ENCODE assay signal across 9 cellular contexts in genomic region chrX:34656842-34657780, GRCh38. TPM values are rescaled to one million over a fixed set of nuclear protein-coding genes. Genes with fewer than 3 reads are reported as not detected.
A peak's percentile ranks its signal among the peaks of the same experiment; 100 is the strongest.
DNase-seq lines count a peak whose midpoint lies in the region; TF ChIP-seq lines count a peak whose summit lies in the region.
"Had no signal": no experiment of that assay in that cellular context is flagged by ENCODE, and none has a peak within 500 bp of the region (broad histone marks: within the 10 kb centered on the region; RNA-seq: fewer than 3 reads in every experiment).

TMEM47 (minus strand) TSS chrX:34657285; CDS start chrX:34657029, 256 bp downstream.

- H3K9ac ChIP-seq in mammary epithelial cell (ENCODE audit: insufficient read depth, low read length) (peak within 1 kb of the TSS; percentile 69), skeletal muscle satellite cell (ENCODE audit: low read depth, low read length) (peak within 1 kb of the TSS; percentile 89)
- H3K9ac ChIP-seq: BLaER1 had no signal

- DNase-seq in NCI-H2081 (lab: John Stamatoyannopoulos, UW) (peak; percentile 76 to 83), NCI-H2081 treated with DMSO at 0.1 percent for 48 hours (lab: John Stamatoyannopoulos, UW) (no peak), NCI-H2227 (lab: John Stamatoyannopoulos, UW; ENCODE audit: unreplicated experiment) (peak; percentile 56), mammary epithelial cell (peak; percentile 69), NCI-H2029 treated with DMSO at 0.1 percent for 48 hours (lab: John Stamatoyannopoulos, UW) (no peak), SIG-M5 (lab: John Stamatoyannopoulos, UW) (no peak)

- peak within 1 kb of the TSS; percentile 81 for H3K4me2 ChIP-seq in mammary epithelial cell (ENCODE audit: insufficient read depth, low read depth, low read length)
- peak within 1 kb of the TSS; percentile 84 for H3K4me2 ChIP-seq in skeletal muscle satellite cell (ENCODE audit: low read length)
- H3K4me2 ChIP-seq: BLaER1 had no signal

- TF ChIP-seq CTCF in mammary epithelial cell (conservative IDR thresholded peaks at IDR 0.05 in 1 of 2, IDR thresholded peaks at IDR 0.05 in 1 of 2; ENCODE audit: extremely low read depth in 1 of 2, insufficient read depth in 1 of 2, low read depth in 1 of 2, low read length in 2 of 2), result no peak

- CTCF ChIA-PET in mammary epithelial cell (lab: Charles Lee; ENCODE audit: low non-redundant PET), result no interaction called here

- H3K27me3 ChIP-seq in mammary epithelial cell (ENCODE audit: insufficient read depth, low read length), result peaks cover 8% of the 10 kb centered on the region
- no peaks in the 10 kb centered on the region for H3K27me3 ChIP-seq in skeletal muscle satellite cell (ENCODE audit: control insufficient read depth, insufficient read depth, low read length)

- 46% methylated on average over 6 of the region's 103 CpGs for WGBS in mammary epithelial cell (ENCODE audit: low coverage, missing lambda C conversion rate)

- peak within 1 kb of the TSS; percentile 62 for H3K27ac ChIP-seq in mammary epithelial cell (ENCODE audit: insufficient read depth, low read depth, low read length)
- H3K27ac ChIP-seq: BLaER1 had no signal

- peak within 1 kb of the TSS; percentile 49 to 68 (median 61) for H3K4me3 ChIP-seq in mammary epithelial cell (replicated peaks in 1 of 3; ENCODE audit: insufficient read depth in 1 of 3, low read depth in 2 of 3, low read length in 3 of 3)
- H3K4me3 ChIP-seq in iPS-18c (ENCODE audit: insufficient read depth, low read depth, low read length), result peak within 1 kb of the TSS; percentile 72
- peak within 1 kb of the TSS; percentile 83 for H3K4me3 ChIP-seq in skeletal muscle satellite cell (ENCODE audit: low read length)
- H3K4me3 ChIP-seq: BLaER1 had no signal

- peaks cover 36% of the 10 kb centered on the region for H3K79me2 ChIP-seq in mammary epithelial cell (ENCODE audit: insufficient read depth, low read length)

- dilution Hi-C loops in mammary epithelial cell (cut with HindIII; ENCODE audit: low sequenced_read_pairs), result no loop called here

- H3K36me3 ChIP-seq in mammary epithelial cell (ENCODE audit: insufficient read depth, low read length), result no peaks in the 10 kb centered on the region
- H3K36me3 ChIP-seq in skeletal muscle satellite cell (ENCODE audit: insufficient read depth, low read length), result no peaks in the 10 kb centered on the region
- H3K36me3 ChIP-seq: BLaER1 had no signal

- H3K9me3 ChIP-seq in mammary epithelial cell (replicated peaks; ENCODE audit: insufficient read depth, low read length), result no peaks in the 10 kb centered on the region
- H3K9me3 ChIP-seq in iPS-18c (ENCODE audit: control insufficient read depth, insufficient read depth, low read length), result peaks cover 2% of the 10 kb centered on the region
- no peaks in the 10 kb centered on the region for H3K9me3 ChIP-seq in skeletal muscle satellite cell (replicated peaks; ENCODE audit: low read length)

- in situ Hi-C loops in mammary epithelial cell (cut with MboI; ENCODE audit: low sequenced_read_pairs in 2 of 2), result no loop called here

- H2AFZ ChIP-seq in mammary epithelial cell (ENCODE audit: low read depth, low read length), result peak within 1 kb of the TSS; percentile 79

- BruUV-seq in mammary epithelial cell (replicated peaks; lab: Mats Ljungman, UMichigan), result no TSS peak

- H3K4me1 ChIP-seq in mammary epithelial cell (ENCODE audit: insufficient read depth, low read length) (no peaks in the 10 kb centered on the region), skeletal muscle satellite cell (ENCODE audit: control insufficient read depth, insufficient read depth, low read length) (peaks cover 6% of the 10 kb centered on the region)
- H3K4me1 ChIP-seq: BLaER1 had no signal

- intact Hi-C loops in mammary epithelial cell (cut with micrococcal nuclease), result loop anchor here (10.0 kb wide), 1 partner anchor 258 kb away; no protein-coding TSS in a partner anchor

- H4K20me1 ChIP-seq in mammary epithelial cell (ENCODE audit: insufficient read depth, low read length), result no peaks in the 10 kb centered on the region

RNA-seq across cellular contexts. Expression of gene TMEM47, which starts in this region (rescaled TPM):
- total RNA-seq in mammary epithelial cell, result 10 to 100 TPM; 11.9 to 28.0 TPM
- 7.9 TPM for polyA plus RNA-seq in mammary epithelial cell
- 7.5 TPM for polyA minus RNA-seq in mammary epithelial cell
- 18.8 and 31.2 TPM in 2 replicates for total RNA-seq in skeletal muscle satellite cell (2012; rRNA removed)

Comparison
In these comparisons a context has a peak if more than half of its experiments do, and no peak if none do; other contexts are left out.
1. DNase-seq: peak in NCI-H2081 (2 of 2), NCI-H2227 (single experiment) and mammary epithelial cell (single experiment); none in NCI-H2081 treated with DMSO at 0.1 percent for 48 hours (single experiment), NCI-H2029 treated with DMSO at 0.1 percent for 48 hours (single experiment) and SIG-M5 (single experiment).
2. Peak in every context shown above with its lines, with median percentiles within 50 percentile points of each other: H3K4me3 ChIP-seq.